Comparison of ENCODE assay signal across 8 cellular contexts in the genomic region with DNA sequence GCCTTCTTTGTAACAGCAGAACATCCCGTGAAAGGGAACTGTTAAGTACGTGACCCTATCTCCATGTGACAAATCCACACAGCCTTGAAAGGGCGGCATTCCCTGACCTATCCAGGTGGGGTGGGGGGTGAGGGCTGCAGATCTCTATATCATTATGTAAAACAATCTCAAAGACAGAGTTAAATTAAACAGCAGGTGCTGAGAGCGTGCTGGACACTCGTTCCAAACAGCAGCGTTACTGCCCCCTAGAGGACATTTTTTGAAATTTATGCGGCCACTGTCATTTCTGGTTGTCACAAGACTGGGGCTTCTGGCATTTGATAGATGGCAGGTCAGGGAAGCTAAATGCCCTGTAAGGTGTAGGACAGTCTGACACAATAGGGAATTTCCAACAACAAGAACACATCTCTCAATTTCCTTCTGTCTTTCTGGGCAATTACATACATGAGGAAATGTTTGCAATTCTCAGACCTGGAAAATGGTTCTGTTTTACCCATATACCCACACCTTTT. TPM values are rescaled to one million over a fixed set of nuclear protein-coding genes. Genes with fewer than 3 reads are reported as not detected.
DNase-seq lines count a peak whose midpoint lies in the region; ATAC-seq and TF ChIP-seq lines count a peak whose summit lies in the region.

No MANE protein-coding gene starts in this region.

- H2BK15ac ChIP-seq in H9 (ENCODE audit: low read depth, low read length): no peak overlapping the region

- H3K9me3 Mint-ChIP-seq in H9: no peaks in the 10 kb centered on the region

- H3K4me1 ChIP-seq in H9 (ENCODE audit: insufficient read depth, low read length) (no peaks in the 10 kb centered on the region), left lung (peaks cover 5 to 63% of the 10 kb centered on the region in 2 donors)

- H3K79me1 ChIP-seq in H9 (ENCODE audit: insufficient read depth, low read depth, low read length, poor library complexity, severe bottlenecking): no peaks in the 10 kb centered on the region

- peaks cover 17 to 22% of the 10 kb centered on the region in 2 experiments for H3K4me1 Mint-ChIP-seq in H9

- no peak overlapping the region for H2AFZ ChIP-seq in H9 (ENCODE audit: low read length)

- H3K9me3 ChIP-seq in H9 (ENCODE audit: control insufficient read depth, low read depth, low read length) (no peaks in the 10 kb centered on the region), left lung (no peaks in the 10 kb centered on the region)

- H3K36me3 ChIP-seq in left lung: no peaks in the 10 kb centered on the region

- WGBS in H9 (ENCODE audit: extremely low coverage, insufficient read length, low lambda C conversion rate): no CpG with 5 or more reads among the region's 7 CpGs

- H4K91ac ChIP-seq in H9 (ENCODE audit: insufficient read length, low read depth, low read length): no peak overlapping the region

- H3K14ac ChIP-seq in H9 (ENCODE audit: insufficient read depth, low read length): no peak overlapping the region

- H3K23me2 ChIP-seq in H9 (ENCODE audit: insufficient read length, low read depth, low read length, poor library complexity, severe bottlenecking): no peaks in the 10 kb centered on the region

- H3K27me3 Mint-ChIP-seq in H9 (ENCODE audit: low read depth): peaks cover 6% of the 10 kb centered on the region

- no peak overlapping the region for H3K27ac ChIP-seq in H9 (ENCODE audit: insufficient read length, low read depth, low read length)
- peak overlapping the region in 1 of 2 donors; percentile 77 for H3K27ac ChIP-seq in left lung

- no peak overlapping the region for H3K18ac ChIP-seq in H9 (ENCODE audit: insufficient read length, low read depth, low read length)

- H4K8ac ChIP-seq in H9 (replicated peaks; ENCODE audit: insufficient read length, low read depth, low read length): no peak overlapping the region

- H3T11ph ChIP-seq in H9 (ENCODE audit: low read length): no peak overlapping the region

- H3K27ac Mint-ChIP-seq in H9: no peak overlapping the region

- H3K56ac ChIP-seq in H9 (ENCODE audit: insufficient read length, low read depth, low read length): no peak overlapping the region

- H3K23ac ChIP-seq in H9 (ENCODE audit: insufficient read length, low read depth, low read length): no peak overlapping the region

- no peaks in the 10 kb centered on the region for H3K27me3 ChIP-seq in H9 (ENCODE audit: insufficient read depth, low read length)
- no peaks in the 10 kb centered on the region for H3K27me3 ChIP-seq in left lung

- no peak overlapping the region for H2BK120ac ChIP-seq in H9 (ENCODE audit: low read depth, low read length, poor library complexity, severe bottlenecking)

- peak; percentile 88 for TF ChIP-seq CTCF in H9 (conservative IDR thresholded peaks at IDR 0.05)
- TF ChIP-seq CTCF in choroid plexus epithelial cell (conservative IDR thresholded peaks at IDR 0.05; ENCODE audit: low read depth, low read length): peak; percentile 83
- peak; percentile 78 for TF ChIP-seq CTCF in left lung (IDR thresholded peaks at IDR 0.05)

- no peak overlapping the region for H3K4ac ChIP-seq in H9 (ENCODE audit: low read depth, low read length)

- H4K5ac ChIP-seq in H9 (ENCODE audit: insufficient read length, low read depth, low read length): no peak overlapping the region

- no peak overlapping the region for H2BK5ac ChIP-seq in H9 (ENCODE audit: insufficient read length, low read length)

- no peak overlapping the region for H3K4me2 ChIP-seq in H9 (ENCODE audit: insufficient read depth, insufficient read length, low read length)

- no peaks in the 10 kb centered on the region for H3K79me2 ChIP-seq in H9 (ENCODE audit: insufficient read depth, low read length)

- H3K4me3 Mint-ChIP-seq in H9: no peak overlapping the region

- no peak overlapping the region for H2AK5ac ChIP-seq in H9 (ENCODE audit: insufficient read length, low read length)

- ATAC-seq in left lung: peak; percentile 45
- no peak for ATAC-seq in GM18870 (IDR thresholded peaks at IDR 0.05; ENCODE audit: unreplicated experiment)

- no peaks in the 10 kb centered on the region for H3K36me3 Mint-ChIP-seq in H9 (ENCODE audit: insufficient read depth in 1 of 3, low read depth in 3 of 3)

- intact Hi-C loops in left lung (cut with DNase I): no loop called here

- H3K9ac ChIP-seq in H9 (ENCODE audit: extremely low read depth, insufficient read length, low read length): no peak overlapping the region

- DNase-seq in Ammon's horn (ENCODE audit: low spot score) (peak; percentile 72), H9 (peak; percentile 85), NCI-H510A (lab: John Stamatoyannopoulos, UW) (peak; percentile 46), choroid plexus epithelial cell (ENCODE audit: low read depth) (peak; percentile 80), left lung (no peak)
- peak; percentile 61 to 76 for DNase-seq in activated CD4-positive, alpha-beta T cell treated with anti-CD3 and anti-CD28 coated beads for 4 hours
- DNase-seq in stimulated activated CD8-positive, alpha-beta memory T cell treated with anti-CD3 and anti-CD28 coated beads, Interleukin-2, amount 100 ng/mL, for 1 hour (ENCODE audit: low read depth in 2 of 2): peak; percentile 39 to 48

- H2BK20ac ChIP-seq in H9 (ENCODE audit: low read depth, low read length, poor library complexity, severe bottlenecking): no peak overlapping the region

- H2BK12ac ChIP-seq in H9 (ENCODE audit: insufficient read length, low read depth, low read length): no peak overlapping the region

- H3K4me3 ChIP-seq in choroid plexus epithelial cell (ENCODE audit: low read depth, low read length) (no peak overlapping the region), left lung (no peak overlapping the region)

- no peaks in the 10 kb centered on the region for H4K20me1 ChIP-seq in H9 (ENCODE audit: control insufficient read depth, insufficient read depth, insufficient read length)

RNA-seq across cellular contexts. Expression of gene SLC25A39, which starts 6.7 kb away (rescaled TPM):
- total RNA-seq in H9 (2021): 227 and 235 TPM in 2 replicates
- 100 to 1,000 TPM; 120 to 121 TPM for total RNA-seq in left lung

RNA-seq across cellular contexts. Expression of gene GRN, which starts 13.8 kb away (rescaled TPM):
- total RNA-seq in H9 (2021): 127 and 130 TPM in 2 replicates
- total RNA-seq in left lung: 100 to 1,000 TPM; 563 to 616 TPM

RNA-seq across cellular contexts. Expression of gene RUNDC3A, which starts 22.9 kb away (rescaled TPM):
- total RNA-seq in H9 (2021) (2.2 and 3.8 TPM in 2 replicates), left lung (under 1 TPM; 0.08 to 0.38 TPM)

RNA-seq across cellular contexts. Expression of gene FAM171A2, which starts 32.3 kb away (rescaled TPM):
- total RNA-seq in H9 (2021): 27.3 and 27.5 TPM in 2 replicates
- total RNA-seq in left lung: 1 to 10 TPM; 1.4 to 4.3 TPM

RNA-seq across cellular contexts. Expression of gene ITGA2B, which starts 58.1 kb away (rescaled TPM):
- 8.3 and 10.1 TPM in 2 replicates for total RNA-seq in H9 (2021)
- total RNA-seq in left lung: 1 to 10 TPM; 3.2 to 6.7 TPM

Comparison
In these comparisons a context has a peak if more than half of its experiments do, and no peak if none do; other contexts are left out.
1. DNase-seq: peak in Ammon's horn (single experiment), H9 (single experiment), NCI-H510A (single experiment), activated CD4-positive, alpha-beta T cell treated with anti-CD3 and anti-CD28 coated beads for 4 hours (2 of 2), choroid plexus epithelial cell (single experiment) and stimulated activated CD8-positive, alpha-beta memory T cell treated with anti-CD3 and anti-CD28 coated beads, Interleukin-2, amount 100 ng/mL, for 1 hour (2 of 2); none in left lung (0 of 2).
2. Peak in every context shown above with its lines, with median percentiles within 50 percentile points of each other: CTCF ChIP-seq.